ENCODE assay signal across 24 cellular contexts in genomic region chr10:128314691-128315090, GRCh38.
"Had no signal": no experiment of that assay in that cellular context is flagged by ENCODE, and none has a peak within 500 bp of the region (broad histone marks: within the 10 kb centered on the region; RNA-seq: fewer than 3 reads in every experiment).

No MANE protein-coding gene starts in this region.

- DNase-seq: naive thymus-derived CD4-positive, alpha-beta T cell; natural killer cell; occipital lobe; pancreas; right cardiac atrium; right lobe of liver; sigmoid colon; small intestine; stimulated activated CD4-positive, alpha-beta T cell treated with anti-CD3 and anti-CD28 coated beads, Interleukin-15, amount 100 ng/mL, for 24 hours; stimulated activated CD4-positive, alpha-beta T cell treated with anti-CD3 and anti-CD28 coated beads, Interleukin-2, amount 100 ng/mL, for 24 hours; stimulated activated CD4-positive, alpha-beta T cell treated with anti-CD3 and anti-CD28 coated beads, Interleukin-2, amount 100 ng/mL, for 48 hours; stimulated activated CD4-positive, alpha-beta T cell treated with anti-CD3 and anti-CD28 coated beads, Interleukin-4, amount 100 ng/mL, for 24 hours; stimulated activated naive B cell treated with anti-CD40 and anti-IgM and Interleukin-4, amounts not matched to agents 10 μg/mL and 1 μg/mL and 100 μg/mL, for 72 hours; stimulated activated naive CD4-positive, alpha-beta T cell treated with Interleukin-2 at 50 U/mL for 16 hours; stomach; thyroid gland; trophoblast cell; upper lobe of right lung; uterus had no signal

- ATAC-seq: naive thymus-derived CD4-positive, alpha-beta T cell; natural killer cell; pancreas; right cardiac atrium; right lobe of liver; stimulated activated effector memory CD8-positive, alpha-beta T cell treated with anti-CD3 and anti-CD28 coated beads, Interleukin-12 subunit alpha, Interleukin-12 subunit beta, amount 100 ng/mL, for 72 hours; stimulated activated naive B cell treated with anti-CD40 and anti-IgM and Interleukin-4, amounts not matched to agents 10 μg/mL and 1 μg/mL and 100 μg/mL, for 72 hours; upper lobe of right lung had no signal

- H3K4me3 ChIP-seq: neural progenitor cell, pancreas, prostate gland, right lobe of liver, sigmoid colon, stomach, thoracic aorta, thyroid gland, tibial nerve, upper lobe of right lung, uterus had no signal
